10 cellular contexts compared by ENCODE assay signal in the genomic region with DNA sequence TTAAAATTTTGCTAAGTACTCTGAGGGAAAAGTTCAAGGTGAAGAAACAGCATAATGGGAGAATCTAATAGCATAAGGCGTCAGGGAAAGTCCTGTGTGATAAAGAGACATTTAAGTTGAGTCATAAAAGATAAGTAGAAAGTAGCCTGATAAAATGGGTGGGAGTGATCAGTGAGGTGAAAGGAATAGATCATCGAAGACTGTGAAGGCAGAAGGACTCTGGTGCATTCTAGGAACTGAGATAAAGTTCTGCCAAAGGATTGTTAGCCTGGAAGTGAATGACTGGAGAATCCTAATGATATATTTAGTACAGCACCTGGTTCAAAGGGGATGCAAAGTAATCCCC.
DNase-seq lines count a peak whose midpoint lies in the region; ATAC-seq and TF ChIP-seq lines count a peak whose summit lies in the region.
"Had no signal": no experiment of that assay in that cellular context is flagged by ENCODE, and none has a peak within 500 bp of the region (broad histone marks: within the 10 kb centered on the region; RNA-seq: fewer than 3 reads in every experiment).

No MANE protein-coding gene starts in this region.

- ATAC-seq in GM18909 (IDR thresholded peaks at IDR 0.05; ENCODE audit: poor library complexity, unreplicated experiment) (peak; percentile 30), HG02642 (IDR thresholded peaks at IDR 0.05; ENCODE audit: poor library complexity, unreplicated experiment) (peak; percentile 33), natural killer cell (peak in 1 of 3 donors; percentile 14)
- ATAC-seq: naive thymus-derived CD8-positive, alpha-beta T cell had no signal

- H3K4me3 Mint-ChIP-seq in natural killer cell, result peak overlapping the region; percentile 56

- peak; percentile 65 for DNase-seq in OCI-M2 (lab: John Stamatoyannopoulos, UW; ENCODE audit: unreplicated experiment)
- DNase-seq in natural killer cell, result no peak
- no peak for DNase-seq in activated gamma-delta T cell treated with Interleukin-2 at 50 U/mL for 16 hours
- no peak for DNase-seq in stimulated activated CD4-positive, alpha-beta T cell treated with anti-CD3 and anti-CD28 coated beads, Interleukin-2, amount 100 ng/mL, for 48 hours
- no peak for DNase-seq in putamen (ENCODE audit: low spot score)
- DNase-seq in COLO668 (lab: John Stamatoyannopoulos, UW; ENCODE audit: unreplicated experiment), result no peak
- DNase-seq: NCI-H446 had no signal

- no peaks in the 10 kb centered on the region for H3K36me3 Mint-ChIP-seq in natural killer cell

- no peak for TF ChIP-seq CTCF in natural killer cell (IDR thresholded peaks at IDR 0.05)

- H3K27me3 Mint-ChIP-seq in natural killer cell (ENCODE audit: low read depth in 2 of 2), result no peaks in the 10 kb centered on the region

- intact Hi-C loops in natural killer cell (cut with micrococcal nuclease), result no loop called here

- H3K9me3 Mint-ChIP-seq in natural killer cell, result peaks cover 2 to 5% of the 10 kb centered on the region in 2 donors

- H3K4me1 Mint-ChIP-seq in natural killer cell, result peaks cover 36 to 44% of the 10 kb centered on the region in 2 donors

- H3K27ac Mint-ChIP-seq in natural killer cell, result peak overlapping the region in 1 of 2 donors; percentile 42
